In genomic region chr11:96213500-96213899, GRCh38 we compare ENCODE assay signal across 10 cellular contexts.
DNase-seq lines count a peak whose midpoint lies in the region; ATAC-seq, FAIRE-seq and TF ChIP-seq lines count a peak whose summit lies in the region.
"Had no signal": no experiment of that assay in that cellular context is flagged by ENCODE, and none has a peak within 500 bp of the region (broad histone marks: within the 10 kb centered on the region; RNA-seq: fewer than 3 reads in every experiment).

No MANE protein-coding gene starts in this region.

- peak overlapping the region; percentile 44 for H3K27ac Mint-ChIP-seq in activated CD4-positive, alpha-beta memory T cell treated with anti-CD3 and anti-CD28 coated beads for 36 hours
- H3K27ac Mint-ChIP-seq in activated CD4-positive, alpha-beta memory T cell treated with anti-CD3 and anti-CD28 coated beads, Interleukin-2, amount 10 ng/mL, durations not matched to agents 7 days and 5 days: no peak overlapping the region
- peak overlapping the region; percentile 96 for H3K27ac Mint-ChIP-seq in activated naive CD8-positive, alpha-beta T cell treated with anti-CD3 and anti-CD28 coated beads, Interleukin-2, amount 50 U/mL, for 24 hours

- H3K27me3 ChIP-seq in transverse colon: no peaks in the 10 kb centered on the region
- H3K27me3 ChIP-seq: testis had no signal

- no peaks in the 10 kb centered on the region for H3K9me3 ChIP-seq in transverse colon
- H3K9me3 ChIP-seq: testis had no signal

- POLR2A ChIA-PET in activated CD4-positive, alpha-beta memory T cell treated with anti-CD3 and anti-CD28 coated beads for 36 hours (lab: Charles Lee): interaction anchor here (1.3 to 1.9 kb wide), 2 partner anchors 8 to 128 kb away, joined by 3 to 6 read pairs; no protein-coding TSS in a partner anchor
- POLR2A ChIA-PET in activated CD4-positive, alpha-beta memory T cell treated with anti-CD3 and anti-CD28 coated beads, Interleukin-2, amount 10 ng/mL, durations not matched to agents 7 days and 5 days (lab: Charles Lee): interaction anchor here (1.2 kb wide), 1 partner anchor 23 kb away, joined by 4 read pairs; no protein-coding TSS in a partner anchor

- H3K27me3 Mint-ChIP-seq in activated CD4-positive, alpha-beta memory T cell treated with anti-CD3 and anti-CD28 coated beads for 36 hours: no peaks in the 10 kb centered on the region
- no peaks in the 10 kb centered on the region for H3K27me3 Mint-ChIP-seq in activated CD4-positive, alpha-beta memory T cell treated with anti-CD3 and anti-CD28 coated beads, Interleukin-2, amount 10 ng/mL, durations not matched to agents 7 days and 5 days
- no peaks in the 10 kb centered on the region for H3K27me3 Mint-ChIP-seq in activated naive CD8-positive, alpha-beta T cell treated with anti-CD3 and anti-CD28 coated beads, Interleukin-2, amount 50 U/mL, for 24 hours

- peaks cover 86% of the 10 kb centered on the region for H3K4me1 Mint-ChIP-seq in activated CD4-positive, alpha-beta memory T cell treated with anti-CD3 and anti-CD28 coated beads for 36 hours (ENCODE audit: low read depth)
- H3K4me1 Mint-ChIP-seq in activated CD4-positive, alpha-beta memory T cell treated with anti-CD3 and anti-CD28 coated beads, Interleukin-2, amount 10 ng/mL, durations not matched to agents 7 days and 5 days: peaks cover 70% of the 10 kb centered on the region
- peaks cover 94% of the 10 kb centered on the region for H3K4me1 Mint-ChIP-seq in activated naive CD8-positive, alpha-beta T cell treated with anti-CD3 and anti-CD28 coated beads, Interleukin-2, amount 50 U/mL, for 24 hours

- no peak for TF ChIP-seq POLR2A in transverse colon (IDR thresholded peaks at IDR 0.05)

- no peak for TF ChIP-seq CTCF in transverse colon (IDR thresholded peaks at IDR 0.05)

- no peak for FAIRE-seq in frontal cortex (lab: Jason Lieb, UNC)

- intact Hi-C loops in activated CD4-positive, alpha-beta memory T cell treated with anti-CD3 and anti-CD28 coated beads for 36 hours (cut with micrococcal nuclease): no loop called here
- intact Hi-C loops in transverse colon (cut with DNase I; ENCODE audit: low total_unique reads): no loop called here

- no peak overlapping the region for H3K4me3 Mint-ChIP-seq in activated CD4-positive, alpha-beta memory T cell treated with anti-CD3 and anti-CD28 coated beads for 36 hours
- H3K4me3 Mint-ChIP-seq in activated CD4-positive, alpha-beta memory T cell treated with anti-CD3 and anti-CD28 coated beads, Interleukin-2, amount 10 ng/mL, durations not matched to agents 7 days and 5 days: no peak overlapping the region
- H3K4me3 Mint-ChIP-seq in activated naive CD8-positive, alpha-beta T cell treated with anti-CD3 and anti-CD28 coated beads, Interleukin-2, amount 50 U/mL, for 24 hours: no peak overlapping the region

- no peaks in the 10 kb centered on the region for H3K36me3 ChIP-seq in transverse colon

- no peaks in the 10 kb centered on the region for H3K9me3 Mint-ChIP-seq in activated CD4-positive, alpha-beta memory T cell treated with anti-CD3 and anti-CD28 coated beads for 36 hours
- no peaks in the 10 kb centered on the region for H3K9me3 Mint-ChIP-seq in activated CD4-positive, alpha-beta memory T cell treated with anti-CD3 and anti-CD28 coated beads, Interleukin-2, amount 10 ng/mL, durations not matched to agents 7 days and 5 days
- no peaks in the 10 kb centered on the region for H3K9me3 Mint-ChIP-seq in activated naive CD8-positive, alpha-beta T cell treated with anti-CD3 and anti-CD28 coated beads, Interleukin-2, amount 50 U/mL, for 24 hours

- H3K36me3 Mint-ChIP-seq in activated CD4-positive, alpha-beta memory T cell treated with anti-CD3 and anti-CD28 coated beads for 36 hours: peaks cover 7% of the 10 kb centered on the region
- peaks cover 18% of the 10 kb centered on the region for H3K36me3 Mint-ChIP-seq in activated CD4-positive, alpha-beta memory T cell treated with anti-CD3 and anti-CD28 coated beads, Interleukin-2, amount 10 ng/mL, durations not matched to agents 7 days and 5 days (ENCODE audit: low read depth)
- H3K36me3 Mint-ChIP-seq in activated naive CD8-positive, alpha-beta T cell treated with anti-CD3 and anti-CD28 coated beads, Interleukin-2, amount 50 U/mL, for 24 hours (ENCODE audit: low read depth): peaks cover 2% of the 10 kb centered on the region

- no peak for TF ChIP-seq EP300 in transverse colon (IDR thresholded peaks at IDR 0.05; ENCODE audit: low read depth)

- 66 to 93% methylated on average over 2 of the region's 2 CpGs for WGBS in transverse colon (ENCODE audit: low coverage in 1 of 2), 2 donors

- peak overlapping the region; percentile 59 to 86 (median 82) for H3K27ac ChIP-seq in transverse colon

- in situ Hi-C loops in transverse colon (cut with MboI; ENCODE audit: low pct_ligation_motif_present in 1 of 4, low pct_unique_long_range_greater_than_20kb in 1 of 4, low sequenced_read_pairs in 3 of 4): no loop called here

- H3K4me1 ChIP-seq in transverse colon: peaks cover 17 to 76% (median 34%) of the 10 kb centered on the region in 4 donors

- ATAC-seq in activated naive CD8-positive, alpha-beta T cell treated with anti-CD3 and anti-CD28 coated beads, Interleukin-2, amount 50 U/mL, for 24 hours: no peak

- CTCF ChIA-PET in activated CD4-positive, alpha-beta memory T cell treated with anti-CD3 and anti-CD28 coated beads for 36 hours (lab: Charles Lee): no interaction called here
- CTCF ChIA-PET in activated CD4-positive, alpha-beta memory T cell treated with anti-CD3 and anti-CD28 coated beads, Interleukin-2, amount 10 ng/mL, durations not matched to agents 7 days and 5 days (lab: Charles Lee): interaction anchor here (1.0 to 1.2 kb wide), 2 partner anchors 13 to 130 kb away, joined by 3 to 5 read pairs; partner anchors contain the start of gene MAML2

- no peak for DNase-seq in activated CD4-positive, alpha-beta memory T cell treated with anti-CD3 and anti-CD28 coated beads for 36 hours
- DNase-seq in activated CD4-positive, alpha-beta memory T cell treated with anti-CD3 and anti-CD28 coated beads, Interleukin-2, amount 10 ng/mL, durations not matched to agents 7 days and 5 days: no peak
- no peak for DNase-seq in activated naive CD8-positive, alpha-beta T cell treated with anti-CD3 and anti-CD28 coated beads, Interleukin-2, amount 50 U/mL, for 24 hours
- DNase-seq in left kidney (ENCODE audit: low read depth, low spot score) (peak; percentile 35), transverse colon (no peak), foreskin melanocyte (no peak), frontal cortex (ENCODE audit: low spot score in 2 of 2) (no peak)
- DNase-seq in activated effector memory CD4-positive, alpha-beta T cell treated with anti-CD3 and anti-CD28 coated beads, Interleukin-2, amount 50 U/mL, for 16 hours: no peak
- DNase-seq: posterior cingulate gyrus, testis had no signal

- no peak overlapping the region for H3K4me3 ChIP-seq in transverse colon
- H3K4me3 ChIP-seq: testis had no signal
